In genomic region chr17:72139213-72139612, GRCh38 we compare ENCODE assay signal across 22 cellular contexts. TPM values are rescaled to one million over a fixed set of nuclear protein-coding genes. Genes with fewer than 3 reads are reported as not detected.
"Had no signal": no experiment of that assay in that cellular context is flagged by ENCODE, and none has a peak within 500 bp of the region (broad histone marks: within the 10 kb centered on the region; RNA-seq: fewer than 3 reads in every experiment).

No MANE protein-coding gene starts in this region.

- H3K27ac ChIP-seq: adrenal gland, brain microvascular endothelial cell, right atrium auricular region, skin epidermis, transverse colon, vagina had no signal

- ATAC-seq: left ventricle myocardium superior; natural killer cell treated with Interleukin-12 subunit alpha and Interleukin-12 subunit beta and Interleukin-15 and Interleukin-18, amount 100 ng/mL, for 72 hours; T-helper 17 cell; WTC11 had no signal

- DNase-seq: activated CD4-positive, alpha-beta memory T cell treated with anti-CD3 and anti-CD28 coated beads, Interleukin-2, amount 10 ng/mL, durations not matched to agents 7 days and 5 days; activated CD4-positive, alpha-beta T cell treated with anti-CD3 and anti-CD28 coated beads for 4 hours; activated effector memory CD4-positive, alpha-beta T cell treated with Interleukin-2 at 50 U/mL for 16 hours; activated T-cell treated with anti-CD3 and anti-CD28 coated beads, Interleukin-2, amount 50 U/mL, for 24 hours; adrenal gland; brain microvascular endothelial cell; cerebellar nuclear complex; effector memory CD4-positive, alpha-beta T cell; hippocampal formation; kidney; left ventricle myocardium superior; stimulated activated CD4-positive, alpha-beta T cell treated with anti-CD3 and anti-CD28 coated beads, Interleukin-15, amount 100 ng/mL, for 24 hours; stimulated activated CD4-positive, alpha-beta T cell treated with anti-CD3 and anti-CD28 coated beads, Interleukin-4, amount 100 ng/mL, for 1 hour; stimulated activated naive CD4-positive, alpha-beta T cell; substantia nigra; T-helper 17 cell; transverse colon had no signal

- H3K4me3 ChIP-seq: adrenal gland, right atrium auricular region, skin epidermis, transverse colon, vagina had no signal

- H3K36me3 ChIP-seq: adrenal gland, brain microvascular endothelial cell, right atrium auricular region, transverse colon, vagina had no signal

- H3K9me3 ChIP-seq: adrenal gland, right atrium auricular region, transverse colon, vagina had no signal

- H3K4me1 ChIP-seq: right atrium auricular region, vagina had no signal

- H3K27me3 ChIP-seq: adrenal gland, brain microvascular endothelial cell, right atrium auricular region, transverse colon, vagina had no signal

RNA-seq across cellular contexts. Expression of gene SOX9, which starts 18.4 kb away (rescaled TPM):
- total RNA-seq: activated CD4-positive, alpha-beta memory T cell treated with anti-CD3 and anti-CD28 coated beads, Interleukin-2, amount 10 ng/mL, durations not matched to agents 7 days and 5 days; natural killer cell treated with Interleukin-12 subunit alpha and Interleukin-12 subunit beta and Interleukin-15 and Interleukin-18, amount 100 ng/mL, for 72 hours; T-helper 17 cell had no signal
